25 cellular contexts compared by ENCODE assay signal in the genomic region with DNA sequence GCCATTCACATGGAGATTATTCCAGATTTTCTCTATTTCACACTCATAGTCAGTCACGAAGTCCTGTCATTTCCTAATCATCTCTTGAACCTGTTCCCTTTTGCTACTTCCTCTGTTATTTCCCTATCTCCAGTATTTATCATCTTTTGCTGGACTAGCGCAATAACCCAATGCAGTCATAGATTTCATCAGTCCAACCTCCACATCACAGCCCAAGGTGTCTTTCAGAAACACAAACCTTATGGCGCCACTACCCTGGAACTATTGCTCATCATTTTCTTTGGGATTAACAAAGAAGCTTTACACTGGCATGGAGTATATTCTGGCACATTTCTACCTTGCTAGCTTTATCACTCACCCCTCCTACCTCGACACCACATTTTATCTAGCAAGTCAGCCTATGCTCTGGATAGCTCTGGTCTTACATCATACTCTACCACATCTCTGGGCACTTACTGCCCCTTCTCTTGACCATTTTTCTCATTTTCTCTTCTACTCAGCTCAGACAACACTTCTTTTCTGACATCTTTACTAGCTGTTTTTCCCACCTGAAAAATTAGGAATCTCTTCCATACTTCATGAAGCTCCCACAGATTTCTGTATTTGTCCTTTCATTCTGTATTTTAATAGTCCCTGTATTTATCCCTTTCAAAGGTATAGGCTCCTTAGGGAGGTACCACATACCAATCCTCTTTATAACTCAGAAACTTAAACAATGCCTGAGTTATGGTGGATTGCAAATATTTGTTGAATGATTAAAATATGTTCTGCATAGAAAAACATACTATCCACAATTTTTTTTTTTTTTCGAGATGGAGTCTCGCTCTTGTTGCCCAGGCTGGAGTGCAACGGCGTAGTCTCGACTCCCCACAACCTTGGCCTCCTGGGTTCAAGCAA.
DNase-seq lines count a peak whose midpoint lies in the region; ATAC-seq and TF ChIP-seq lines count a peak whose summit lies in the region.
"Had no signal": no experiment of that assay in that cellular context is flagged by ENCODE, and none has a peak within 500 bp of the region (broad histone marks: within the 10 kb centered on the region; RNA-seq: fewer than 3 reads in every experiment).

No MANE protein-coding gene starts in this region.

- peak overlapping the region; percentile 85; the same call in 1 of the 2 replicates for H3K18ac ChIP-seq in IMR-90 (ENCODE audit: low read depth, low read length)

- H3K4me1 Mint-ChIP-seq in Caco-2 (ENCODE audit: low read depth, unreplicated experiment): peaks cover 17% of the 10 kb centered on the region
- H3K4me1 Mint-ChIP-seq in activated naive CD4-positive, alpha-beta T cell treated with anti-CD3 and anti-CD28 coated beads, Interleukin-2, amount 10 ng/mL, durations not matched to agents 7 days and 5 days: peaks cover 7% of the 10 kb centered on the region
- H3K4me1 Mint-ChIP-seq: IgD-negative memory B cell had no signal

- H2BK120ac ChIP-seq in IMR-90 (ENCODE audit: low read depth, low read length): no peak overlapping the region

- no peak overlapping the region for H3K9ac ChIP-seq in IMR-90 (ENCODE audit: low read depth, low read length)
- H3K9ac ChIP-seq: GM23248, SK-N-SH had no signal

- H3K14ac ChIP-seq in IMR-90 (replicated peaks; ENCODE audit: low read depth, low read length): no peak overlapping the region

- H3K9me1 ChIP-seq in IMR-90 (ENCODE audit: insufficient read depth, low read length): no peaks in the 10 kb centered on the region

- H2AK5ac ChIP-seq in IMR-90 (ENCODE audit: low read depth, low read length): no peak overlapping the region

- H2AFZ ChIP-seq in IMR-90 (replicated peaks; ENCODE audit: low read length, poor library complexity): no peak overlapping the region
- H2AFZ ChIP-seq: GM23248 had no signal

- POLR2A ChIA-PET in Caco-2 (lab: Charles Lee): no interaction called here
- POLR2A ChIA-PET in IMR-90 (lab: Charles Lee; ENCODE audit: unreplicated experiment): no interaction called here

- ATAC-seq in IMR-90 (ENCODE audit: low read depth): no peak
- ATAC-seq in esophagus mucosa: peak; percentile 62
- ATAC-seq in GM18520 (IDR thresholded peaks at IDR 0.05; ENCODE audit: unreplicated experiment): no peak
- ATAC-seq: GM12878 had no signal

- peak overlapping the region; percentile 43 for H3K27ac Mint-ChIP-seq in Caco-2 (ENCODE audit: unreplicated experiment)
- no peak overlapping the region for H3K27ac Mint-ChIP-seq in activated naive CD4-positive, alpha-beta T cell treated with anti-CD3 and anti-CD28 coated beads, Interleukin-2, amount 10 ng/mL, durations not matched to agents 7 days and 5 days
- H3K27ac Mint-ChIP-seq: IgD-negative memory B cell had no signal

- peak overlapping the region; percentile 79 for H2BK5ac ChIP-seq in IMR-90 (ENCODE audit: low read depth, low read length, poor library complexity, severe bottlenecking)

- 88% methylated on average over 5 of the region's 9 CpGs; no CpG with 5 or more reads in 1 of the 2 experiments for WGBS in IMR-90 (ENCODE audit: extremely low coverage in 2 of 2, insufficient read length in 1 of 2), 2 experiments

- H4K8ac ChIP-seq in IMR-90 (ENCODE audit: low read depth in 2 of 2, low read length in 2 of 2): 0 out of 4 replicates have a peak overlapping the region, but pooled peaks of 1 of the 2 experiments have one; percentile 13

- H3K4me3 ChIP-seq in Caco-2 (ENCODE audit: low read depth, low read length): no peak overlapping the region
- H3K4me3 ChIP-seq in IMR-90 (ENCODE audit: insufficient read depth, low read depth, low read length): no peak overlapping the region
- H3K4me3 ChIP-seq: GM12878, GM23248, MG63, Peyer's patch had no signal

- H2BK20ac ChIP-seq in IMR-90 (ENCODE audit: low read depth, low read length): 0 out of 2 replicates have a peak overlapping the region, but pooled peaks have one; percentile 18

- H3K36me3 Mint-ChIP-seq in Caco-2 (ENCODE audit: insufficient read depth, unreplicated experiment): no peaks in the 10 kb centered on the region
- H3K36me3 Mint-ChIP-seq in activated naive CD4-positive, alpha-beta T cell treated with anti-CD3 and anti-CD28 coated beads, Interleukin-2, amount 10 ng/mL, durations not matched to agents 7 days and 5 days: peaks cover 1% of the 10 kb centered on the region

- H3K27me3 Mint-ChIP-seq in Caco-2 (ENCODE audit: insufficient read depth, unreplicated experiment): no peaks in the 10 kb centered on the region
- no peaks in the 10 kb centered on the region for H3K27me3 Mint-ChIP-seq in activated naive CD4-positive, alpha-beta T cell treated with anti-CD3 and anti-CD28 coated beads, Interleukin-2, amount 10 ng/mL, durations not matched to agents 7 days and 5 days
- H3K27me3 Mint-ChIP-seq: IgD-negative memory B cell had no signal

- H3K9me3 ChIP-seq in Caco-2: no peaks in the 10 kb centered on the region
- peaks cover 2% of the 10 kb centered on the region for H3K9me3 ChIP-seq in IMR-90 (ENCODE audit: control insufficient read depth, insufficient read depth, low read length)
- H3K9me3 ChIP-seq: MG63, Peyer's patch, SK-N-SH had no signal

- CTCF ChIA-PET in Caco-2 (lab: Charles Lee): no interaction called here
- CTCF ChIA-PET in IMR-90 (lab: Yijun Ruan, JAX): interaction anchor here (0.6 to 0.7 kb wide), 3 partner anchors 11 to 66 kb away, joined by 3 to 5 read pairs (median 3); no protein-coding TSS in a partner anchor
- CTCF ChIA-PET in activated naive CD4-positive, alpha-beta T cell treated with anti-CD3 and anti-CD28 coated beads, Interleukin-2, amount 10 ng/mL, durations not matched to agents 7 days and 5 days (lab: Charles Lee): no interaction called here

- H3K4me3 Mint-ChIP-seq in Caco-2 (ENCODE audit: unreplicated experiment): no peak overlapping the region
- no peak overlapping the region for H3K4me3 Mint-ChIP-seq in activated naive CD4-positive, alpha-beta T cell treated with anti-CD3 and anti-CD28 coated beads, Interleukin-2, amount 10 ng/mL, durations not matched to agents 7 days and 5 days
- H3K4me3 Mint-ChIP-seq: IgD-negative memory B cell had no signal

- no peak overlapping the region for H3K4me2 ChIP-seq in IMR-90 (ENCODE audit: low read depth, low read length)
- H3K4me2 ChIP-seq: SK-N-SH had no signal

- H2BK15ac ChIP-seq in IMR-90 (ENCODE audit: low read depth, low read length): peak overlapping the region; percentile 12; the same call in 1 of the 3 replicates

- no peak overlapping the region for H2AK9ac ChIP-seq in IMR-90 (replicated peaks; ENCODE audit: low read depth, low read length, poor library complexity)

- no peaks in the 10 kb centered on the region for H3K36me3 ChIP-seq in Caco-2 (ENCODE audit: control insufficient read depth, insufficient read depth, low read length)
- no peaks in the 10 kb centered on the region for H3K36me3 ChIP-seq in IMR-90 (ENCODE audit: control insufficient read depth, insufficient read depth, low read length)
- H3K36me3 ChIP-seq: MG63, Peyer's patch had no signal

- no peak overlapping the region for H3K4ac ChIP-seq in IMR-90 (ENCODE audit: low read depth, low read length)

- intact Hi-C loops in Caco-2 (cut with micrococcal nuclease; ENCODE audit: unreplicated experiment) (no loop called here), IMR-90 (cut with micrococcal nuclease) (no loop called here)

- no peak overlapping the region for H4K91ac ChIP-seq in IMR-90 (ENCODE audit: insufficient read depth, low read depth, low read length)

- 0 out of 2 replicates have a peak overlapping the region, but pooled peaks have one; percentile 20 for H4K5ac ChIP-seq in IMR-90 (ENCODE audit: low read depth, low read length)

- no peaks in the 10 kb centered on the region for H3K79me1 ChIP-seq in IMR-90 (ENCODE audit: low read depth in 1 of 2, low read length in 2 of 2)

- no peak overlapping the region for H3K56ac ChIP-seq in IMR-90 (ENCODE audit: extremely low read depth, insufficient read depth, low read length)

- no peak for TF ChIP-seq RAD21 in IMR-90 (IDR thresholded peaks at IDR 0.05; ENCODE audit: low read length)

- no peak overlapping the region for H3K27ac ChIP-seq in IMR-90 (ENCODE audit: insufficient read depth, low read length)
- H3K27ac ChIP-seq: C4-2B, GM23248, Peyer's patch had no signal

- peaks cover 14% of the 10 kb centered on the region for H3K9me3 Mint-ChIP-seq in Caco-2 (ENCODE audit: unreplicated experiment)
- H3K9me3 Mint-ChIP-seq in activated naive CD4-positive, alpha-beta T cell treated with anti-CD3 and anti-CD28 coated beads, Interleukin-2, amount 10 ng/mL, durations not matched to agents 7 days and 5 days: peaks cover 4% of the 10 kb centered on the region

- dilution Hi-C loops in IMR-90 (cut with HindIII; ENCODE audit: low sequenced_read_pairs, unreplicated experiment): no loop called here

- H3K4me1 ChIP-seq in Caco-2 (0 out of 2 replicates have a peak, but pooled peaks cover 4% of the 10 kb centered on the region), IMR-90 (ENCODE audit: control insufficient read depth, insufficient read depth, low read length) (peaks cover 3% of the 10 kb centered on the region; the same call in 1 of the 2 replicates)
- H3K4me1 ChIP-seq: Peyer's patch had no signal

- H3K23ac ChIP-seq in IMR-90 (ENCODE audit: low read depth, low read length): no peak overlapping the region

- H4K20me1 ChIP-seq in IMR-90 (ENCODE audit: insufficient read depth, low read length): no peaks in the 10 kb centered on the region

- BruUV-seq in Caco-2 (replicated peaks; lab: Mats Ljungman, UMichigan) (no TSS peak), IMR-90 (replicated peaks; lab: Mats Ljungman, UMichigan) (no TSS peak)

- in situ Hi-C loops in IMR-90 (cut with MboI; ENCODE audit: low sequenced_read_pairs): no loop called here

- DNase-seq in Caco-2 (no peak), IMR-90 (no peak), SKM-1 treated with dmso at 0.1 percent for 144 hours (lab: John Stamatoyannopoulos, UW; ENCODE audit: unreplicated experiment) (peak; percentile 67), DMS53 (lab: John Stamatoyannopoulos, UW) (no peak), dedifferentiated amniotic fluid mesenchymal stem cell (ENCODE audit: extremely low spot score) (no peak)
- no peak for DNase-seq in activated naive CD4-positive, alpha-beta T cell treated with anti-CD3 and anti-CD28 coated beads, Interleukin-2, amount 10 ng/mL, durations not matched to agents 7 days and 5 days
- DNase-seq: AML-193, DMS 273 treated with DMSO at 0.1 percent for 48 hours, GM23248, HCEC 1CT, Karpas-422, MG63, NCI-H1105 treated with DMSO at 0.1 percent for 48 hours, NCI-H187, NCI-H345, NCI-H524 treated with DMSO at 0.1 percent for 48 hours, Peyer's patch, Right ventricle myocardium superior, SK-N-SH, T-helper 1 cell had no signal

- TF ChIP-seq CTCF in Caco-2 (IDR thresholded peaks at IDR 0.05; ENCODE audit: insufficient read depth in 1 of 2, low read depth in 1 of 2, low read length in 1 of 2, severe bottlenecking in 1 of 2, unreplicated experiment in 1 of 2): no peak
- no peak for TF ChIP-seq CTCF in IMR-90 (conservative IDR thresholded peaks at IDR 0.05; ENCODE audit: low read depth, low read length)

- TF ChIP-seq POLR2A in IMR-90 (IDR thresholded peaks at IDR 0.05; ENCODE audit: low read depth, low read length): no peak

- H3K27me3 ChIP-seq in Caco-2 (replicated peaks; ENCODE audit: control insufficient read depth, insufficient read depth, low read length) (no peaks in the 10 kb centered on the region), IMR-90 (ENCODE audit: control insufficient read depth, insufficient read depth, low read length) (no peaks in the 10 kb centered on the region)
- H3K27me3 ChIP-seq: MG63, Peyer's patch had no signal

TF ChIP-seq in IMR-90, 13 proteins besides CTCF, POLR2A, EP300 and RAD21 (continues in another document):
- TF ChIP-seq CEBPB (IDR thresholded peaks at IDR 0.05; ENCODE audit: low read depth, low read length): no peak
